Comparison of ENCODE assay signal across 22 cellular contexts in the genomic region with DNA sequence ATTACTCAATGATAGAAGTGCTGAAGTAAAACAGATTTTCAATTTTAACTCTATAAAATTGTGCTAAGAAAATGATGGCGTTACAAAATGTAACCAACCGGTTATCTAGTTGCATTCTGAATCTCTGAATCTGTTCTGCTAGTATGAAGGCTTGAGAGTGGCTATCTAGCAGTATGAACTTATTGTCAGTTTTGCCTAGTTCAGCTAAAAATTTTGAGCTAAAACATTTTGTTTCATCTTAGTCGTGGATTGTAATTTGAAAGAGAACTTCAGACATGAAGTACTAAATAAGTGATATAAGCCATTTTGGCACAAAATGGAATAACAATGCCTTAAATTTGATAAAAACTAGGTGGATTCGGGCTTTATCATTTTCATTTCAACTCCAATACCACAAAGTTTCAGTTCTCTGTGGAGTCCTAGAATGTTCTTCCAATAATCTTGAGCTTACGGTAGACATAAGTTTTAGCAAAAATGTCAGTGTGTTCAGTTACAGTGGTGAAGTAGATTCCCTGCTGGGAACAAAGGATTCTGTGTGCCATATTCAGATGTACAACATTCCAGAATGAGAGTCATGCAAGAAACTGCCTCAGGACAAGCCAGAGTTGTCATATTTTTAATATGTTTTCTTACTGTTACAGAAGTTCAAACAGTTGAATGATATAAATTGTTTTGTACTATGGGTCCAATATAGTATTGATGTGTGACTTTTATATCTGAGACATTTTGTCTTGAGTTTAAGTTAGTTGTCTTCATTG. TPM values are rescaled to one million over a fixed set of nuclear protein-coding genes. Genes with fewer than 3 reads are reported as not detected.
A peak's percentile ranks its signal among the peaks of the same experiment; 100 is the strongest.
DNase-seq lines count a peak whose midpoint lies in the region; ATAC-seq and TF ChIP-seq lines count a peak whose summit lies in the region.
"Had no signal": no experiment of that assay in that cellular context is flagged by ENCODE, and none has a peak within 500 bp of the region (broad histone marks: within the 10 kb centered on the region; RNA-seq: fewer than 3 reads in every experiment).

No MANE protein-coding gene starts in this region.

- no peak overlapping the region for H3K4me3 Mint-ChIP-seq in activated naive CD8-positive, alpha-beta T cell treated with anti-CD3 and anti-CD28 coated beads for 36 hours
- no peak overlapping the region for H3K4me3 Mint-ChIP-seq in activated naive CD8-positive, alpha-beta T cell treated with anti-CD3 and anti-CD28 coated beads, Interleukin-2, amount 50 U/mL, for 24 hours
- no peak overlapping the region for H3K4me3 Mint-ChIP-seq in stimulated activated memory B cell treated with anti-CD40 and anti-IgM and Interleukin-4, amounts not matched to agents 10 μg/mL and 1 μg/mL and 100 μg/mL, for 72 hours
- H3K4me3 Mint-ChIP-seq: activated B cell treated with CpG ODN at 0.5 μM for 24 hours, CD14-positive monocyte, IgD-negative memory B cell had no signal

- TF ChIP-seq CTCF in astrocyte of the cerebellum (IDR thresholded peaks at IDR 0.05; ENCODE audit: low read depth, low read length, missing control alignments) (no peak), omental fat pad (IDR thresholded peaks at IDR 0.05) (no peak)

- DNase-seq in activated naive CD8-positive, alpha-beta T cell treated with anti-CD3 and anti-CD28 coated beads for 36 hours, result no peak
- DNase-seq in activated naive CD8-positive, alpha-beta T cell treated with anti-CD3 and anti-CD28 coated beads, Interleukin-2, amount 50 U/mL, for 24 hours, result no peak
- DNase-seq in astrocyte of the cerebellum (ENCODE audit: low read depth) (peak; percentile 64), foreskin melanocyte (peak; percentile 92), GM19238 (ENCODE audit: insufficient read length, low spot score) (no peak), GOT3 (lab: John Stamatoyannopoulos, UW) (no peak), omental fat pad (ENCODE audit: low spot score) (no peak)
- DNase-seq: activated B cell treated with CpG ODN at 0.5 μM for 24 hours; activated naive CD4-positive, alpha-beta T cell treated with anti-CD3 and anti-CD28 coated beads, Interleukin-2, amount 50 U/mL, for 16 hours; activated T-cell treated with anti-CD3 and anti-CD28 coated beads, Interleukin-2, amount 50 U/mL, for 48 hours; glutamatergic neuron; NCI-H187 treated with DMSO at 0.1 percent for 48 hours; pancreas; Peyer's patch; stimulated activated CD4-positive, alpha-beta T cell treated with anti-CD3 and anti-CD28 coated beads, Interleukin-2, amount 100 ng/mL, for 48 hours; stomach; T-helper 9 cell; upper lobe of right lung had no signal

- H3K27me3 Mint-ChIP-seq in activated naive CD8-positive, alpha-beta T cell treated with anti-CD3 and anti-CD28 coated beads for 36 hours, result no peaks in the 10 kb centered on the region
- H3K27me3 Mint-ChIP-seq in activated naive CD8-positive, alpha-beta T cell treated with anti-CD3 and anti-CD28 coated beads, Interleukin-2, amount 50 U/mL, for 24 hours, result no peaks in the 10 kb centered on the region
- no peaks in the 10 kb centered on the region for H3K27me3 Mint-ChIP-seq in stimulated activated memory B cell treated with anti-CD40 and anti-IgM and Interleukin-4, amounts not matched to agents 10 μg/mL and 1 μg/mL and 100 μg/mL, for 72 hours
- H3K27me3 Mint-ChIP-seq: activated B cell treated with CpG ODN at 0.5 μM for 24 hours, IgD-negative memory B cell had no signal

- peaks cover 23% of the 10 kb centered on the region for H3K36me3 Mint-ChIP-seq in activated naive CD8-positive, alpha-beta T cell treated with anti-CD3 and anti-CD28 coated beads for 36 hours
- H3K36me3 Mint-ChIP-seq in activated naive CD8-positive, alpha-beta T cell treated with anti-CD3 and anti-CD28 coated beads, Interleukin-2, amount 50 U/mL, for 24 hours (ENCODE audit: low read depth), result peaks cover 21% of the 10 kb centered on the region
- peaks cover 48% of the 10 kb centered on the region for H3K36me3 Mint-ChIP-seq in stimulated activated memory B cell treated with anti-CD40 and anti-IgM and Interleukin-4, amounts not matched to agents 10 μg/mL and 1 μg/mL and 100 μg/mL, for 72 hours

- H3K4me1 Mint-ChIP-seq in activated naive CD8-positive, alpha-beta T cell treated with anti-CD3 and anti-CD28 coated beads for 36 hours, result no peaks in the 10 kb centered on the region
- H3K4me1 Mint-ChIP-seq in activated naive CD8-positive, alpha-beta T cell treated with anti-CD3 and anti-CD28 coated beads, Interleukin-2, amount 50 U/mL, for 24 hours, result no peaks in the 10 kb centered on the region
- no peaks in the 10 kb centered on the region for H3K4me1 Mint-ChIP-seq in stimulated activated memory B cell treated with anti-CD40 and anti-IgM and Interleukin-4, amounts not matched to agents 10 μg/mL and 1 μg/mL and 100 μg/mL, for 72 hours
- H3K4me1 Mint-ChIP-seq: activated B cell treated with CpG ODN at 0.5 μM for 24 hours, CD14-positive monocyte, IgD-negative memory B cell had no signal

- no peaks in the 10 kb centered on the region for H3K9me3 Mint-ChIP-seq in activated naive CD8-positive, alpha-beta T cell treated with anti-CD3 and anti-CD28 coated beads for 36 hours
- H3K9me3 Mint-ChIP-seq in activated naive CD8-positive, alpha-beta T cell treated with anti-CD3 and anti-CD28 coated beads, Interleukin-2, amount 50 U/mL, for 24 hours, result no peaks in the 10 kb centered on the region
- no peaks in the 10 kb centered on the region for H3K9me3 Mint-ChIP-seq in stimulated activated memory B cell treated with anti-CD40 and anti-IgM and Interleukin-4, amounts not matched to agents 10 μg/mL and 1 μg/mL and 100 μg/mL, for 72 hours
- H3K9me3 Mint-ChIP-seq: activated B cell treated with CpG ODN at 0.5 μM for 24 hours, IgD-negative memory B cell had no signal

- ATAC-seq in activated naive CD8-positive, alpha-beta T cell treated with anti-CD3 and anti-CD28 coated beads, Interleukin-2, amount 50 U/mL, for 24 hours, result no peak
- ATAC-seq in stimulated activated memory B cell treated with anti-CD40 and anti-IgM and Interleukin-4, amounts not matched to agents 10 μg/mL and 1 μg/mL and 100 μg/mL, for 72 hours, result no peak
- ATAC-seq in omental fat pad (ENCODE audit: low FRiP score), result no peak
- ATAC-seq: pancreas, SK-N-SH treated with all-trans-retinoic acid at 6 μM for 48 hours, upper lobe of right lung had no signal

- peak overlapping the region; percentile 31 for H3K27ac Mint-ChIP-seq in activated naive CD8-positive, alpha-beta T cell treated with anti-CD3 and anti-CD28 coated beads for 36 hours
- no peak overlapping the region for H3K27ac Mint-ChIP-seq in activated naive CD8-positive, alpha-beta T cell treated with anti-CD3 and anti-CD28 coated beads, Interleukin-2, amount 50 U/mL, for 24 hours
- H3K27ac Mint-ChIP-seq in stimulated activated memory B cell treated with anti-CD40 and anti-IgM and Interleukin-4, amounts not matched to agents 10 μg/mL and 1 μg/mL and 100 μg/mL, for 72 hours, result no peak overlapping the region
- H3K27ac Mint-ChIP-seq: activated B cell treated with CpG ODN at 0.5 μM for 24 hours, IgD-negative memory B cell had no signal

- H3K4me3 ChIP-seq in astrocyte of the cerebellum (ENCODE audit: low read depth, low read length), result no peak overlapping the region
- H3K4me3 ChIP-seq: pancreas, Peyer's patch, stomach, upper lobe of right lung had no signal

- in situ Hi-C loops in astrocyte of the cerebellum (cut with HindIII; ENCODE audit: low sequenced_read_pairs), result no loop called here

RNA-seq across cellular contexts. Expression of gene ATP6V1D, which starts 28.1 kb away (rescaled TPM):
- 10 to 100 TPM; 26.8 to 28.3 TPM for total RNA-seq in activated naive CD8-positive, alpha-beta T cell treated with anti-CD3 and anti-CD28 coated beads for 36 hours
- 10 to 100 TPM; 61.2 to 82.7 (median 73.1) TPM for total RNA-seq in omental fat pad

RNA-seq across cellular contexts. Expression of gene EIF2S1, which starts 28.6 kb away (rescaled TPM):
- total RNA-seq in activated naive CD8-positive, alpha-beta T cell treated with anti-CD3 and anti-CD28 coated beads for 36 hours, result 100 to 1,000 TPM; 299 to 302 TPM
- 100 to 1,000 TPM in 2 of 4 donors, 10 to 100 TPM in 2; 43.0 to 150 (median 89.6) TPM for total RNA-seq in omental fat pad

Comparison
In these comparisons a context has a peak if more than half of its experiments do, and no peak if none do; other contexts are left out.
1. DNase-seq: peak in astrocyte of the cerebellum (single experiment) and foreskin melanocyte (single experiment); none in activated naive CD8-positive, alpha-beta T cell treated with anti-CD3 and anti-CD28 coated beads for 36 hours (single experiment), activated naive CD8-positive, alpha-beta T cell treated with anti-CD3 and anti-CD28 coated beads, Interleukin-2, amount 50 U/mL, for 24 hours (single experiment), GM19238 (single experiment), GOT3 (single experiment) and omental fat pad (single experiment).